In the genomic region with DNA sequence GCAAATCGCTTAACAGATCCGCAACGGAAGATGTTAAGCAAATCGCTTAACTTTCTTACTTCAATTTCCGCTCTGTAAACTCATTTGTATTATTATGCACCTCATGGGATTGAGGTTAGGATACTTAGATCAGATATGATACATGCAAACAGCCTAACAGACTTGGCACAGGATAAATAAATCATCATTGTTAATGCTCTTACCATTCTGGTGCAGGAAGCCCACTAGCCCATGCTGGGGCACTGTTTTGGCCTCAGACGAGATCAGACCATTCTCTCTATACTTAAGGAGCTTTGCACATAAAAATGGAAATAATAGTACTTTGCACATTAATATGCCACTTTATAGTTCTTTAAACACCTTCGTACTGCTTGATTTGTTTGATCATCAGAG, we compare ENCODE assay signal across 6 cellular contexts. TPM values are rescaled to one million over a fixed set of nuclear protein-coding genes. Genes with fewer than 3 reads are reported as not detected.
DNase-seq lines count a peak whose midpoint lies in the region; ATAC-seq and TF ChIP-seq lines count a peak whose summit lies in the region.

No MANE protein-coding gene starts in this region.

- H3K4me1 Mint-ChIP-seq in endothelial cell (ENCODE audit: unreplicated experiment) = peaks cover 20% of the 10 kb centered on the region

- H3K4me3 ChIP-seq in AG09309 (ENCODE audit: control insufficient read depth, low read depth, low read length) = peak overlapping the region; percentile 53
- peak overlapping the region; percentile 75 for H3K4me3 ChIP-seq in MG63

- H3K27me3 Mint-ChIP-seq in endothelial cell (ENCODE audit: unreplicated experiment) = peaks cover 7% of the 10 kb centered on the region

- H3K27me3 ChIP-seq in MG63 = no peaks in the 10 kb centered on the region

- H3K9me3 ChIP-seq in MG63 = no peaks in the 10 kb centered on the region

- H3K9me3 Mint-ChIP-seq in endothelial cell (ENCODE audit: unreplicated experiment) = no peaks in the 10 kb centered on the region

- DNase-seq in AG09309 (ENCODE audit: low read depth) = no peak
- DNase-seq in MG63 = no peak
- DNase-seq in endothelial cell (ENCODE audit: low spot score) = no peak
- peak; percentile 12 for DNase-seq in stimulated activated naive CD8-positive, alpha-beta T cell treated with anti-CD3 and anti-CD28 coated beads, Interleukin-15, Interleukin-2, amounts not matched to agents 100 U/mL and 50 U/mL, for 24 hours
- no peak for DNase-seq in LoVo (ENCODE audit: low spot score)

- H3K36me3 ChIP-seq in MG63 = peaks cover 58% of the 10 kb centered on the region

- H3K4me3 Mint-ChIP-seq in endothelial cell (ENCODE audit: unreplicated experiment) = peak overlapping the region; percentile 90

- TF ChIP-seq CTCF in AG09309 (IDR thresholded peaks at IDR 0.05; ENCODE audit: control insufficient read depth, insufficient read depth, low read depth, low read length, missing control alignments) (no peak), endothelial cell (IDR thresholded peaks at IDR 0.05; ENCODE audit: unreplicated experiment) (no peak)

- peak; percentile 1 for ATAC-seq in stimulated activated naive CD8-positive, alpha-beta T cell treated with anti-CD3 and anti-CD28 coated beads, Interleukin-15, Interleukin-2, amounts not matched to agents 100 U/mL and 50 U/mL, for 24 hours
- ATAC-seq in GM18873 (IDR thresholded peaks at IDR 0.05; ENCODE audit: low FRiP score, unreplicated experiment) = no peak

- H3K27ac Mint-ChIP-seq in endothelial cell (ENCODE audit: unreplicated experiment) = peak overlapping the region; percentile 80

- H3K36me3 Mint-ChIP-seq in endothelial cell (ENCODE audit: low read depth, unreplicated experiment) = peaks cover 4% of the 10 kb centered on the region

RNA-seq across cellular contexts. Expression of a gene that starts 0.4 kb away (rescaled TPM):
- total RNA-seq in MG63 (2014; rRNA removed; shearing (Covaris generic); ENCODE audit: low replicate concordance) = 60.2 and 95.9 TPM in 2 replicates
- total RNA-seq in endothelial cell (ENCODE audit: unreplicated experiment) = 25.3 TPM

RNA-seq across cellular contexts. Expression of a gene that starts 1.3 kb away (rescaled TPM):
- 140 and 315 TPM in 2 replicates for total RNA-seq in MG63 (2014; rRNA removed; shearing (Covaris generic); ENCODE audit: low replicate concordance)
- total RNA-seq in endothelial cell (ENCODE audit: unreplicated experiment) = 168 TPM

RNA-seq across cellular contexts. Expression of a gene that starts 23.9 kb away (rescaled TPM):
- 7.1 and 15.3 TPM in 2 replicates for total RNA-seq in MG63 (2014; rRNA removed; shearing (Covaris generic); ENCODE audit: low replicate concordance)
- 5.5 TPM for total RNA-seq in endothelial cell (ENCODE audit: unreplicated experiment)

RNA-seq across cellular contexts. Expression of a gene that starts 40.0 kb away (rescaled TPM):
- total RNA-seq in MG63 (2014; rRNA removed; shearing (Covaris generic); ENCODE audit: low replicate concordance) = 4,502 and 8,561 TPM in 2 replicates
- 2,393 TPM for total RNA-seq in endothelial cell (ENCODE audit: unreplicated experiment)

RNA-seq across cellular contexts. Expression of a gene that starts 42.5 kb away (rescaled TPM):
- 2.2 TPM in 1 of 2 replicates, not detected in the other for total RNA-seq in MG63 (2014; rRNA removed; shearing (Covaris generic); ENCODE audit: low replicate concordance)
- 2.8 TPM for total RNA-seq in endothelial cell (ENCODE audit: unreplicated experiment)
